Comparison of ENCODE assay signal across 27 cellular contexts in the genomic region with DNA sequence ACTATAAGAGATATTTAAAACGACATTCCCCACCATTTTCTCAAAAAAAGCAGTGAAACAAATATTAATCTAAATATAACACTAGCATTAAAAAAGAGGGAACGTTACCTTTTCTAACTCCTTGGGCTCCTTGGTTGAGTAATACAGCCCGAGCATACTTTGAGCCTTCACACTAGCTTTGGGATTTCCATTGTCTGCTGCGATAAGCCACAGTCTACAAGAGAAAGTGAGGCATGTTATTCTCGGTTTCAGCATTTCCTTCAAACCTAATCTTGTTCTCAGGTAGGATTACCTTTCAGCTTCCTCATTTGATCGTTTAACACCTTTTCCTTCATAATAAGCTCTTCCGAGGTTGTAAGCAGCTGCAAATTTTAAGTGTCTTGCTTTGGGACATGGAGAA.
"Had no signal": no experiment of that assay in that cellular context is flagged by ENCODE, and none has a peak within 500 bp of the region (broad histone marks: within the 10 kb centered on the region; RNA-seq: fewer than 3 reads in every experiment).

No MANE protein-coding gene starts in this region.

- H3K4me3 Mint-ChIP-seq: endodermal cell had no signal

- DNase-seq: colonic mucosa; cortex of kidney; dermis blood vessel endothelial cell; dorsolateral prefrontal cortex; effector CD4-positive, alpha-beta T cell; effector CD8-positive, alpha-beta T cell; effector memory CD4-positive, alpha-beta T cell; endodermal cell; erythroblast; esophagus squamous epithelium; foreskin fibroblast; foreskin keratinocyte; foreskin melanocyte; gastrocnemius medialis; glutamatergic neuron; head of caudate nucleus; heart left ventricle; heart right ventricle had no signal

- H3K27me3 ChIP-seq: colonic mucosa, dorsolateral prefrontal cortex, esophagus muscularis mucosa, esophagus squamous epithelium, foreskin keratinocyte, gastrocnemius medialis, gastroesophageal sphincter, heart left ventricle, heart right ventricle had no signal

- H3K4me3 ChIP-seq: colonic mucosa, coronary artery, dorsolateral prefrontal cortex, esophagus muscularis mucosa, esophagus squamous epithelium, gastrocnemius medialis, gastroesophageal sphincter, heart left ventricle, heart right ventricle had no signal

- H3K27ac Mint-ChIP-seq: dendritic cell treated with granulocyte-macrophage colony-stimulating factor and Interleukin-4, amounts not matched to agents 40 ng/mL and 50 ng/mL, for 4 days; endodermal cell had no signal

- H3K9me3 Mint-ChIP-seq: dendritic cell treated with granulocyte-macrophage colony-stimulating factor and Interleukin-4, amounts not matched to agents 40 ng/mL and 50 ng/mL, for 4 days; endodermal cell had no signal

- H3K4me1 ChIP-seq: colonic mucosa, esophagus muscularis mucosa, esophagus squamous epithelium, foreskin keratinocyte, gastrocnemius medialis, gastroesophageal sphincter, heart right ventricle had no signal

- H3K9me3 ChIP-seq: colonic mucosa, esophagus muscularis mucosa, esophagus squamous epithelium, gastrocnemius medialis, gastroesophageal sphincter, heart left ventricle, heart right ventricle had no signal

- H3K36me3 ChIP-seq: colonic mucosa had no signal

- ATAC-seq: esophagus mucosa, foreskin keratinocyte, gastrocnemius medialis, gastroesophageal sphincter, heart right ventricle had no signal

- H3K27ac ChIP-seq: colonic mucosa, coronary artery, epithelial cell of prostate, esophagus muscularis mucosa, esophagus squamous epithelium, foreskin keratinocyte, gastrocnemius medialis, gastroesophageal sphincter, heart left ventricle, heart right ventricle had no signal

- FAIRE-seq: colon, endometrium, frontal cortex had no signal
